2 cellular contexts compared by ENCODE assay signal in genomic region chr16:85200471-85201278, GRCh38.
TF ChIP-seq lines count a peak whose summit lies in the region.

No MANE protein-coding gene starts in this region.

TF ChIP-seq in IMR-90, 13 proteins besides CTCF, POLR2A, EP300 and RAD21:
- TF ChIP-seq RCOR1 (IDR thresholded peaks at IDR 0.05; ENCODE audit: insufficient replicate concordance, low read length) = no peak
- TF ChIP-seq USF2 (IDR thresholded peaks at IDR 0.05; ENCODE audit: low read depth, low read length) = no peak
- TF ChIP-seq MXI1 (IDR thresholded peaks at IDR 0.05; ENCODE audit: borderline replicate concordance, low read depth, low read length) = no peak
- no peak for TF ChIP-seq BHLHE40 (IDR thresholded peaks at IDR 0.05; ENCODE audit: low read depth, low read length)
- no peak for TF ChIP-seq RFX5 (IDR thresholded peaks at IDR 0.05; ENCODE audit: low read depth, low read length)
- TF ChIP-seq ELK1 (IDR thresholded peaks at IDR 0.05; ENCODE audit: borderline replicate concordance, low read depth, low read length) = no peak

TF ChIP-seq in GM12891, 5 proteins besides CTCF, POLR2A, EP300 and RAD21:
- TF ChIP-seq PAX5 (IDR thresholded peaks at IDR 0.05; ENCODE audit: insufficient read depth, low read length, severe bottlenecking) = no peak
- TF ChIP-seq TAF1 (IDR thresholded peaks at IDR 0.05; ENCODE audit: low read depth, low read length) = no peak
- no peak for TF ChIP-seq POLR2AphosphoS5 (IDR thresholded peaks at IDR 0.05; ENCODE audit: low read depth, low read length)
- no peak for TF ChIP-seq POU2F2 (IDR thresholded peaks at IDR 0.05; ENCODE audit: low read depth, low read length)
- no peak for TF ChIP-seq SPI1 (IDR thresholded peaks at IDR 0.05; ENCODE audit: low read depth, low read length)
TF ChIP-seq in GM12891: peak in this region for 0.
